ENCODE assay signal across 19 cellular contexts in the genomic region with DNA sequence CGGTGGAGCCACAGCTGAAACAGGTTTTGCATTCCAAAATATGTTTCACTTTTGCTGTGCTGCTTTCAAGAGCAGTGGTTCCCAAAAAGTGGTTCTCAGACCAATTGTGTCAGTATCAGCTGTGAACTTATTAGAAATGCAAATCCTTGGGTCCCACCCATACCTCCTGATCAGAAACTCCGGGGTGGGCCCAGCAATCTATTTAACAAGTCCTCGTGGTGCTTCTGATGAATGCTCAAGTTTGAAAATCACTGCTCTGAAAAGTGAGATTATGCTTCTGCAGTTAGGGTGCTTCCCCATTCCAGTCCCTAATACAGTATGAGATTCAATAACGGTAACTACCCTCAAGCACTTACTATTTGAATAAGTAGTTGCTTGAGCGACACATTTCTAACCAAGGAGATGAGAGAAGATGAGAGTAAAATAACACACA. TPM values are rescaled to one million over a fixed set of nuclear protein-coding genes. Genes with fewer than 3 reads are reported as not detected.
DNase-seq lines count a peak whose midpoint lies in the region; ATAC-seq and TF ChIP-seq lines count a peak whose summit lies in the region.
"Had no signal": no experiment of that assay in that cellular context is flagged by ENCODE, and none has a peak within 500 bp of the region (broad histone marks: within the 10 kb centered on the region; RNA-seq: fewer than 3 reads in every experiment).

No MANE protein-coding gene starts in this region.

- POLR2A ChIA-PET in activated B cell treated with CpG ODN at 0.5 μM for 24 hours (lab: Charles Lee): interaction anchor here (1.0 to 2.1 kb wide), 3 partner anchors 17 to 174 kb away, joined by 5 to 11 read pairs (median 7); no protein-coding TSS in a partner anchor

- H3K4me1 Mint-ChIP-seq in activated B cell treated with CpG ODN at 0.5 μM for 24 hours: peaks cover 31% of the 10 kb centered on the region
- no peaks in the 10 kb centered on the region for H3K4me1 Mint-ChIP-seq in T-helper 17 cell

- no peak overlapping the region for H3K4me3 ChIP-seq in lower lobe of right lung
- H3K4me3 ChIP-seq in thyroid gland (replicated peaks in 1 of 3): no peak overlapping the region

- 66% methylated on average over 5 of the region's 5 CpGs for WGBS in thyroid gland, 2 donors

- H3K9me3 Mint-ChIP-seq in activated B cell treated with CpG ODN at 0.5 μM for 24 hours: no peaks in the 10 kb centered on the region
- H3K9me3 Mint-ChIP-seq: endodermal cell; T-helper 2 cell treated with Interferon-gamma antibody and Interleukin-4, amounts not matched to agents 5 μg/mL and 100 μg/mL, for 36 hours had no signal

- H3K9me3 ChIP-seq in T-helper 17 cell (ENCODE audit: control insufficient read depth, low read length, poor library complexity, severe bottlenecking) (no peaks in the 10 kb centered on the region), lower lobe of right lung (no peaks in the 10 kb centered on the region), thyroid gland (no peaks in the 10 kb centered on the region)

- H3K36me3 Mint-ChIP-seq in activated B cell treated with CpG ODN at 0.5 μM for 24 hours (ENCODE audit: low read depth): no peaks in the 10 kb centered on the region
- no peaks in the 10 kb centered on the region for H3K36me3 Mint-ChIP-seq in T-helper 17 cell (ENCODE audit: low read depth)

- intact Hi-C loops in activated B cell treated with CpG ODN at 0.5 μM for 24 hours (cut with micrococcal nuclease) (loop anchor here (1.0 to 5.0 kb wide), 3 partner anchors 17 to 506 kb away; no protein-coding TSS in a partner anchor), lower lobe of right lung (cut with DNase I) (no loop called here), thyroid gland (cut with DNase I) (no loop called here)

- TF ChIP-seq CTCF in activated B cell treated with CpG ODN at 0.5 μM for 24 hours (IDR thresholded peaks at IDR 0.05) (no peak), lower lobe of right lung (IDR thresholded peaks at IDR 0.05) (no peak), thyroid gland (IDR thresholded peaks at IDR 0.05) (no peak)

- H3K27me3 Mint-ChIP-seq in activated B cell treated with CpG ODN at 0.5 μM for 24 hours (no peaks in the 10 kb centered on the region), T-helper 17 cell (no peaks in the 10 kb centered on the region)

- H3K4me3 Mint-ChIP-seq in activated B cell treated with CpG ODN at 0.5 μM for 24 hours (peak overlapping the region; percentile 21), T-helper 17 cell (no peak overlapping the region)
- H3K4me3 Mint-ChIP-seq: endodermal cell; T-helper 2 cell treated with Interferon-gamma antibody and Interleukin-4, amounts not matched to agents 5 μg/mL and 100 μg/mL, for 36 hours had no signal

- H3K4me1 ChIP-seq in lower lobe of right lung (no peaks in the 10 kb centered on the region), thyroid gland (no peaks in the 10 kb centered on the region)

- TF ChIP-seq POLR2A in thyroid gland (IDR thresholded peaks at IDR 0.05): no peak

- CTCF ChIA-PET in activated B cell treated with CpG ODN at 0.5 μM for 24 hours (lab: Charles Lee): interaction anchor here (1.2 kb wide), 1 partner anchor 372 kb away, joined by 4 read pairs; no protein-coding TSS in a partner anchor

- H3K27ac Mint-ChIP-seq in activated B cell treated with CpG ODN at 0.5 μM for 24 hours: peak overlapping the region; percentile 76
- H3K27ac Mint-ChIP-seq in T-helper 17 cell: no peak overlapping the region
- H3K27ac Mint-ChIP-seq: endodermal cell; T-helper 2 cell treated with Interferon-gamma antibody and Interleukin-4, amounts not matched to agents 5 μg/mL and 100 μg/mL, for 36 hours had no signal

- no peak for DNase-seq in activated B cell treated with CpG ODN at 0.5 μM for 24 hours
- DNase-seq in T-helper 17 cell: no peak
- DNase-seq in lower lobe of right lung: no peak
- DNase-seq in thyroid gland: no peak
- no peak for DNase-seq in NOMO-1 treated with dmso at 0.1 percent for 144 hours (lab: John Stamatoyannopoulos, UW; ENCODE audit: unreplicated experiment)
- DNase-seq: activated CD4-positive, alpha-beta T cell treated with anti-CD3 and anti-CD28 coated beads, Interleukin-2, amount 50 U/mL, for 48 hours; activated effector memory CD4-positive, alpha-beta T cell treated with Interleukin-2 at 50 U/mL for 16 hours; DMS79; endodermal cell; HCEC 1CT; kidney glomerular epithelial cell; NCI-H1092 treated with DMSO at 0.1 percent for 48 hours; NCI-H345; stimulated activated CD4-positive, alpha-beta T cell treated with anti-CD3 and anti-CD28 coated beads, Interleukin-4, amount 100 ng/mL, for 1 hour; stimulated activated naive CD4-positive, alpha-beta T cell treated with Interleukin-2 at 50 U/mL for 16 hours had no signal

- H3K36me3 ChIP-seq in lower lobe of right lung (no peaks in the 10 kb centered on the region), thyroid gland (no peaks in the 10 kb centered on the region)

- ATAC-seq in GM18868 (IDR thresholded peaks at IDR 0.05; ENCODE audit: unreplicated experiment): peak; percentile 63
- peak; percentile 69 for ATAC-seq in GM21528 (IDR thresholded peaks at IDR 0.05; ENCODE audit: low FRiP score, unreplicated experiment)
- ATAC-seq in HG02981 (IDR thresholded peaks at IDR 0.05; ENCODE audit: unreplicated experiment): peak; percentile 75
- peak; percentile 92 for ATAC-seq in activated B cell treated with CpG ODN at 0.5 μM for 24 hours (ENCODE audit: low read depth)
- no peak for ATAC-seq in T-helper 17 cell
- no peak for ATAC-seq in lower lobe of right lung

- no peaks in the 10 kb centered on the region for H3K27me3 ChIP-seq in lower lobe of right lung (ENCODE audit: low read depth)
- H3K27me3 ChIP-seq in thyroid gland: no peaks in the 10 kb centered on the region

- no peak overlapping the region for H3K27ac ChIP-seq in lower lobe of right lung
- no peak overlapping the region for H3K27ac ChIP-seq in thyroid gland

RNA-seq across cellular contexts. Expression of a gene that starts 17.8 kb away (rescaled TPM):
- total RNA-seq in activated B cell treated with CpG ODN at 0.5 μM for 24 hours (230 and 270 TPM in 2 replicates), T-helper 17 cell (1 to 10 TPM; 2.9 to 4.8 TPM), lower lobe of right lung (112 TPM), thyroid gland (100 to 1,000 TPM; 114 to 190 (median 132) TPM)

Comparison
In these comparisons a context has a peak if more than half of its experiments do, and no peak if none do; other contexts are left out.
1. ATAC-seq: peak in GM18868 (single experiment), GM21528 (single experiment), HG02981 (single experiment) and activated B cell treated with CpG ODN at 0.5 μM for 24 hours (single experiment); none in T-helper 17 cell (single experiment) and lower lobe of right lung (0 of 2).
2. RNA of a gene that starts 17.8 kb away (total RNA-seq): 230 to 270 TPM in activated B cell treated with CpG ODN at 0.5 μM for 24 hours, 114 to 190 TPM in thyroid gland and 112 TPM in lower lobe of right lung (single experiment); 2.9 to 4.8 TPM in T-helper 17 cell; every median in the first group is over 10 times any median in the second.